In the genomic region with DNA sequence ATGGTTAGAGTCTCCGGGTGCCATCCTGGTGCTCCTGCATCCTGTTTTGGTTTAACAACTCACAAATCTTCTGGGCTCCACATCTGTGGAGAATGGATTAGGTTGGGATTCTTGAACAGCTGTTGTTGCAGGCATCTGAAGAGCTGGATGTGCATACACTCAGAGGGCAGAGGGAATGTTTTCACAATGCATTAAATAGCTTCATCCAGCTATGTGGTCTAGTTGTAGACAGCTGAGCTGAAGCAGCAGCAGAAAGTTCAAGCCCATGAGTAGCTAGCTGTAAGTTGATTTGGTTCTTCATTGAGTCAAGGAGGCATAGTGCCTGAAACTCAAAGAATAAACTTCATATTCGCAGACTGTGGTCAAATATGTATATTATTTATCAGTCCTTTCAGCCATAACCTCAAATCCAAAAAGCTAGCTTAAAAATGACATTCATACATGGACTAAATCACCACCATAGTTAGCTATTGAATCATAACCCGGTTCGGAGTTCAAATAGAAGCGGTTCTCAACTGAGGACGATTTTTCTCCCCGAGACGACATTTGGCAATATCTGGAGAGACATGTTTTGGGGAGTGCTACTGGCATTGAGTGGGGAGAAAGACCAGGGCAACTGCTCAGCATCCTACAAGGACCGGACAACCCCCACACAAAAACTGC, we compare ENCODE assay signal across 1 cellular context.
TF ChIP-seq lines count a peak whose summit lies in the region.

No MANE protein-coding gene starts in this region.

TF ChIP-seq in A549, 52 proteins besides CTCF, POLR2A, EP300 and RAD21 (continued from another document):
- TF ChIP-seq POLR2AphosphoS2 (conservative IDR thresholded peaks at IDR 0.05; ENCODE audit: low read length) (no peak), KDM5A (IDR thresholded peaks at IDR 0.05) (no peak), HDAC2 (IDR thresholded peaks at IDR 0.05) (no peak)
- TF ChIP-seq, protein P1, sequence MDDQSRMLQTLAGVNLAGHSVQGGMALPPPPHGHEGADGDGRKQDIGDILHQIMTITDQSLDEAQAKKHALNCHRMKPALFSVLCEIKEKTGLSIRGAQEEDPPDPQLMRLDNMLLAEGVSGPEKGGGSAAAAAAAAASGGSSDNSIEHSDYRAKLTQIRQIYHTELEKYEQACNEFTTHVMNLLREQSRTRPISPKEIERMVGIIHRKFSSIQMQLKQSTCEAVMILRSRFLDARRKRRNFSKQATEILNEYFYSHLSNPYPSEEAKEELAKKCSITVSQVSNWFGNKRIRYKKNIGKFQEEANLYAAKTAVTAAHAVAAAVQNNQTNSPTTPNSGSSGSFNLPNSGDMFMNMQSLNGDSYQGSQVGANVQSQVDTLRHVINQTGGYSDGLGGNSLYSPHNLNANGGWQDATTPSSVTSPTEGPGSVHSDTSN (IDR thresholded peaks at IDR 0.05): no peak
